In genomic region chrX:138128025-138128671, GRCh38 we compare ENCODE assay signal across 10 cellular contexts.
A peak's percentile ranks its signal among the peaks of the same experiment; 100 is the strongest.
DNase-seq lines count a peak whose midpoint lies in the region; ATAC-seq, FAIRE-seq and TF ChIP-seq lines count a peak whose summit lies in the region.
"Had no signal": no experiment of that assay in that cellular context is flagged by ENCODE, and none has a peak within 500 bp of the region (broad histone marks: within the 10 kb centered on the region; RNA-seq: fewer than 3 reads in every experiment).

No MANE protein-coding gene starts in this region.

- DNase-seq in Ammon's horn (ENCODE audit: low spot score) (peak; percentile 36), GM06990 (ENCODE audit: extremely low read depth, insufficient read length) (peak; percentile 1), H9 (peak; percentile 32), LoVo (ENCODE audit: low spot score) (peak; percentile 20), WERI-Rb-1 (peak; percentile 12), keratinocyte (ENCODE audit: low read depth, low spot score) (no peak), upper lobe of left lung (no peak), GF-D8 (lab: John Stamatoyannopoulos, UW) (no peak)

- peak in 1 of 2 donors; percentile 62 for ATAC-seq in upper lobe of left lung (ENCODE audit: low FRiP score in 2 of 2)
- ATAC-seq: left colon, T-cell had no signal

- no CpG with 5 or more reads among the region's 8 CpGs for WGBS in H9 (ENCODE audit: extremely low coverage, insufficient read length, low lambda C conversion rate)
- 3 to 30% methylated on average over 5 to 8 of the region's 8 CpGs for WGBS in upper lobe of left lung, 2 donors

- no peak overlapping the region for H2AFZ ChIP-seq in H9 (ENCODE audit: low read length)
- no peak overlapping the region for H2AFZ ChIP-seq in keratinocyte (ENCODE audit: control insufficient read depth, low read length)

- H3K36me3 ChIP-seq in GM06990 (ENCODE audit: control insufficient read depth, insufficient read depth, low read length) (no peaks in the 10 kb centered on the region), WERI-Rb-1 (no peaks in the 10 kb centered on the region), keratinocyte (ENCODE audit: control insufficient read depth in 2 of 2, extremely low read depth in 1 of 2, insufficient read depth in 2 of 2, low read length in 2 of 2) (no peaks in the 10 kb centered on the region), upper lobe of left lung (no peaks in the 10 kb centered on the region)

- H3K9me1 ChIP-seq in keratinocyte (ENCODE audit: control insufficient read depth, extremely low read depth, insufficient read depth, low read length), result no peaks in the 10 kb centered on the region

- no peak overlapping the region for H2BK15ac ChIP-seq in H9 (ENCODE audit: low read depth, low read length)

- H3K27me3 ChIP-seq in GM06990 (replicated peaks; ENCODE audit: control insufficient read depth, insufficient read depth, low read length) (no peaks in the 10 kb centered on the region), H9 (ENCODE audit: insufficient read depth, low read length) (no peaks in the 10 kb centered on the region), WERI-Rb-1 (ENCODE audit: insufficient read depth, low read depth, severe bottlenecking) (peaks cover 25% of the 10 kb centered on the region), keratinocyte (ENCODE audit: control insufficient read depth, extremely low read depth, insufficient read depth, low read length) (no peaks in the 10 kb centered on the region), upper lobe of left lung (no peaks in the 10 kb centered on the region)

- H3K27me3 Mint-ChIP-seq in H9 (ENCODE audit: low read depth), result peaks cover 1% of the 10 kb centered on the region; the same call in 1 of the 2 replicates

- H2BK20ac ChIP-seq in H9 (ENCODE audit: low read depth, low read length, poor library complexity, severe bottlenecking), result no peak overlapping the region

- no peak overlapping the region for H2BK5ac ChIP-seq in H9 (ENCODE audit: insufficient read length, low read length)

- dilution Hi-C loops in keratinocyte (cut with MboI; ENCODE audit: extremely low pct_ligation_motif_present, low sequenced_read_pairs), result no loop called here

- H3K4me1 ChIP-seq in H9 (ENCODE audit: insufficient read depth, low read length) (no peaks in the 10 kb centered on the region), keratinocyte (ENCODE audit: control insufficient read depth, extremely low read depth, insufficient read depth, low read length) (no peaks in the 10 kb centered on the region), upper lobe of left lung (no peaks in the 10 kb centered on the region)

- no peak overlapping the region for H3K18ac ChIP-seq in H9 (ENCODE audit: insufficient read length, low read depth, low read length)

- H3K9me3 ChIP-seq in H9 (ENCODE audit: control insufficient read depth, low read depth, low read length) (no peaks in the 10 kb centered on the region), WERI-Rb-1 (ENCODE audit: severe bottlenecking) (no peaks in the 10 kb centered on the region), keratinocyte (ENCODE audit: control insufficient read depth, low read depth, low read length) (no peaks in the 10 kb centered on the region), upper lobe of left lung (no peaks in the 10 kb centered on the region)

- H3K27ac Mint-ChIP-seq in H9, result no peak overlapping the region
- H3K27ac Mint-ChIP-seq: T-cell had no signal

- H3K23ac ChIP-seq in H9 (ENCODE audit: insufficient read length, low read depth, low read length), result no peak overlapping the region

- H3K9ac ChIP-seq in H9 (ENCODE audit: extremely low read depth, insufficient read length, low read length) (no peak overlapping the region), keratinocyte (ENCODE audit: control insufficient read depth, extremely low read depth, insufficient read depth, low read length) (no peak overlapping the region)

- no peak overlapping the region for H4K91ac ChIP-seq in H9 (ENCODE audit: insufficient read length, low read depth, low read length)

- no peak overlapping the region for H2AK5ac ChIP-seq in H9 (ENCODE audit: insufficient read length, low read length)

- H4K8ac ChIP-seq in H9 (replicated peaks; ENCODE audit: insufficient read length, low read depth, low read length), result no peak overlapping the region

- no peak overlapping the region for H3K4ac ChIP-seq in H9 (ENCODE audit: low read depth, low read length)

- H3K9me3 Mint-ChIP-seq in H9, result peaks cover 0 to 16% of the 10 kb centered on the region in 2 experiments; a peak in 3 of 5 replicates
- H3K9me3 Mint-ChIP-seq: T-cell had no signal

- no peak for TF ChIP-seq POLR2A in upper lobe of left lung (IDR thresholded peaks at IDR 0.05)

- no peak overlapping the region for H4K5ac ChIP-seq in H9 (ENCODE audit: insufficient read length, low read depth, low read length)

- H4K20me1 ChIP-seq in H9 (ENCODE audit: control insufficient read depth, insufficient read depth, insufficient read length), result no peaks in the 10 kb centered on the region
- H4K20me1 ChIP-seq in keratinocyte (ENCODE audit: control insufficient read depth, extremely low read depth, insufficient read depth, low read length), result no peaks in the 10 kb centered on the region

- H3K4me3 ChIP-seq in GM06990 (replicated peaks; ENCODE audit: low read depth, low read length) (no peak overlapping the region), WERI-Rb-1 (ENCODE audit: low read depth, low read length) (no peak overlapping the region), keratinocyte (ENCODE audit: control insufficient read depth in 2 of 3, extremely low read depth in 1 of 3, insufficient read depth in 2 of 3, low read depth in 1 of 3, low read length in 3 of 3) (no peak overlapping the region), upper lobe of left lung (no peak overlapping the region)

- H3K4me2 ChIP-seq in H9 (ENCODE audit: insufficient read depth, insufficient read length, low read length), result no peak overlapping the region
- H3K4me2 ChIP-seq in keratinocyte (ENCODE audit: control insufficient read depth, extremely low read depth, insufficient read depth, low read depth, low read length), result no peak overlapping the region

- no peak overlapping the region for H3K4me3 Mint-ChIP-seq in H9
- H3K4me3 Mint-ChIP-seq: T-cell had no signal

- H3K79me2 ChIP-seq in H9 (ENCODE audit: insufficient read depth, low read length) (no peaks in the 10 kb centered on the region), keratinocyte (ENCODE audit: control insufficient read depth, insufficient read depth, low read length) (no peaks in the 10 kb centered on the region)

- no peak overlapping the region for H3T11ph ChIP-seq in H9 (ENCODE audit: low read length)

- H3K79me1 ChIP-seq in H9 (ENCODE audit: insufficient read depth, low read depth, low read length, poor library complexity, severe bottlenecking), result no peaks in the 10 kb centered on the region

- peak; percentile 72 for TF ChIP-seq CTCF in GM06990 (IDR thresholded peaks at IDR 0.05; ENCODE audit: insufficient read depth, low read length, poor library complexity, severe bottlenecking)
- TF ChIP-seq CTCF in H9 (conservative IDR thresholded peaks at IDR 0.05), result peak; percentile 73
- TF ChIP-seq CTCF in WERI-Rb-1 (IDR thresholded peaks at IDR 0.05; ENCODE audit: low read depth, low read length), result peak; percentile 75
- TF ChIP-seq CTCF in keratinocyte (optimal IDR thresholded peaks at IDR 0.05 in 1 of 3, IDR thresholded peaks at IDR 0.05 in 1 of 3, conservative IDR thresholded peaks at IDR 0.05 in 1 of 3; ENCODE audit: extremely low read depth in 1 of 3, insufficient read depth in 2 of 3, low read length in 3 of 3), result peak; percentile 44 to 69 (median 68)
- peak in 4 of 6 experiments; percentile 36 to 53 (median 39) for TF ChIP-seq CTCF in upper lobe of left lung (IDR thresholded peaks at IDR 0.05)

- H2BK120ac ChIP-seq in H9 (ENCODE audit: low read depth, low read length, poor library complexity, severe bottlenecking), result no peak overlapping the region

- no peak for TF ChIP-seq EP300 in upper lobe of left lung (IDR thresholded peaks at IDR 0.05)

- H3K36me3 Mint-ChIP-seq in H9 (ENCODE audit: insufficient read depth in 1 of 3, low read depth in 3 of 3), result no peaks in the 10 kb centered on the region
- H3K36me3 Mint-ChIP-seq: T-cell had no signal

- no peak overlapping the region for H3K14ac ChIP-seq in H9 (ENCODE audit: insufficient read depth, low read length)

- H3K4me1 Mint-ChIP-seq in H9, result peaks cover 0 to 6% of the 10 kb centered on the region in 2 experiments; a peak in 2 of 4 replicates

- no peaks in the 10 kb centered on the region for H3K23me2 ChIP-seq in H9 (ENCODE audit: insufficient read length, low read depth, low read length, poor library complexity, severe bottlenecking)

- no peak overlapping the region for H3K56ac ChIP-seq in H9 (ENCODE audit: insufficient read length, low read depth, low read length)

- no peak for FAIRE-seq in keratinocyte (lab: Jason Lieb, UNC)

- H3K27ac ChIP-seq in H9 (ENCODE audit: insufficient read length, low read depth, low read length) (no peak overlapping the region), WERI-Rb-1 (no peak overlapping the region), keratinocyte (ENCODE audit: control insufficient read depth, insufficient read depth, low read length) (no peak overlapping the region), upper lobe of left lung (no peak overlapping the region)

- H2BK12ac ChIP-seq in H9 (ENCODE audit: insufficient read length, low read depth, low read length), result no peak overlapping the region

Comparison
In these comparisons a context has a peak if more than half of its experiments do, and no peak if none do; other contexts are left out.
1. DNase-seq: peak in Ammon's horn (single experiment), GM06990 (single experiment), H9 (single experiment), LoVo (single experiment) and WERI-Rb-1 (single experiment); none in keratinocyte (single experiment), upper lobe of left lung (0 of 2) and GF-D8 (single experiment).
2. Peak in every context shown above with its lines, with median percentiles within 50 percentile points of each other: CTCF ChIP-seq.